In the genomic region with DNA sequence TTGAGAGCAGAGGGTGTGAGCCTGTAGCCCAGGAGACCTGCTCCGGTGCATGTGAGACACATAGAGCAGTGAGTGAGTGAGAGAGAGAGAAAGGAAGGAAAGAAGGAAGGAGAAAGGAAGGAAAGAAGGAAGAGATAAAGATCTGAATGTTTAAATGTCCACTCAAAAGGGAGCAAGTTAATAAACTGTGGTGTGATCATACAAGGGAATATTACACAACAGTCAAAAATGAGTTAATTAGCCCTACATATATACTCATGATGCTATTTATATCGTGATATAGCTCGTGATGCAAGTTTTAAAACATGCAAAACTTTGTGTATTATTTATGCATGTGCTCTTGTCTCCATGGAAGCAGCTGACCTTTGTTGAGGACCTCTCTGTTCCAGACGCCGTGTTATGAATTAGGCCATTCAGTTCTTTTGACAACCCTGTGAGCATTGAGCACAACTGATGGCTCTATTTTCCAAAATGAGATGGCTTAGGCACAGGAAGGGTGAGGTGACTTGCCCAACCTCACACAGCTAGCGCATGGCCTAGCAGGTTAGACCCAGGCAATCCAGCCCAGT, we compare ENCODE assay signal across 14 cellular contexts.
"Had no signal": no experiment of that assay in that cellular context is flagged by ENCODE, and none has a peak within 500 bp of the region (broad histone marks: within the 10 kb centered on the region; RNA-seq: fewer than 3 reads in every experiment).

No MANE protein-coding gene starts in this region.

- H3K36me3 ChIP-seq: cardiac muscle cell, thoracic aorta, upper lobe of right lung had no signal

- H3K27ac ChIP-seq: cardiac muscle cell, hepatocyte, thoracic aorta, upper lobe of right lung had no signal

- H3K9me3 ChIP-seq: thoracic aorta, upper lobe of right lung had no signal

- H3K4me1 ChIP-seq: upper lobe of right lung had no signal

- H3K4me3 ChIP-seq: cardiac muscle cell, hepatocyte, thoracic aorta, upper lobe of right lung had no signal

- FAIRE-seq: islet of Langerhans had no signal

- H2AFZ ChIP-seq: hepatocyte had no signal

- ATAC-seq: left cardiac atrium; stimulated activated naive B cell treated with anti-CD40 and anti-IgM and Interleukin-4, amounts not matched to agents 10 μg/mL and 1 μg/mL and 100 μg/mL, for 72 hours; upper lobe of right lung had no signal

- DNase-seq: activated CD4-positive, alpha-beta memory T cell treated with anti-CD3 and anti-CD28 coated beads for 36 hours; activated CD4-positive, alpha-beta T cell treated with anti-CD3 and anti-CD28 coated beads for 4 hours; activated T-cell treated with anti-CD3 and anti-CD28 coated beads for 4 hours; amygdala; left cardiac atrium; occipital lobe; posterior cingulate gyrus; retina; stimulated activated naive B cell treated with anti-CD40 and anti-IgM and Interleukin-4, amounts not matched to agents 10 μg/mL and 1 μg/mL and 100 μg/mL, for 72 hours; upper lobe of right lung had no signal

- H3K27me3 ChIP-seq: cardiac muscle cell, hepatocyte, upper lobe of right lung had no signal

- H3K4me2 ChIP-seq: hepatocyte had no signal

- H3K79me2 ChIP-seq: hepatocyte had no signal
